ENCODE assay signal across 8 cellular contexts in genomic region chr7:80681272-80681885, GRCh38. TPM values are rescaled to one million over a fixed set of nuclear protein-coding genes. Genes with fewer than 3 reads are reported as not detected.
DNase-seq lines count a peak whose midpoint lies in the region; ATAC-seq and TF ChIP-seq lines count a peak whose summit lies in the region.

No MANE protein-coding gene starts in this region.

- H2AFZ ChIP-seq in neuronal stem cell (ENCODE audit: low read length), result no peak overlapping the region

- H3K79me1 ChIP-seq in neuronal stem cell (ENCODE audit: low read depth, low read length), result no peaks in the 10 kb centered on the region

- H3K9me3 ChIP-seq in colonic mucosa (no peaks in the 10 kb centered on the region), neuronal stem cell (replicated peaks in 1 of 2; ENCODE audit: control insufficient read depth in 2 of 2, insufficient read depth in 1 of 2, low read depth in 1 of 2, low read length in 2 of 2) (no peaks in the 10 kb centered on the region)

- H4K8ac ChIP-seq in neuronal stem cell (ENCODE audit: low read depth, low read length), result no peak overlapping the region

- H2BK12ac ChIP-seq in neuronal stem cell (ENCODE audit: low read length), result no peak overlapping the region

- peak; percentile 30 for TF ChIP-seq CTCF in colonic mucosa (IDR thresholded peaks at IDR 0.05)

- ATAC-seq in GM21576 (IDR thresholded peaks at IDR 0.05; ENCODE audit: unreplicated experiment), result peak; percentile 58
- ATAC-seq in GM18873 (IDR thresholded peaks at IDR 0.05; ENCODE audit: low FRiP score, unreplicated experiment), result no peak

- no peak overlapping the region for H2BK120ac ChIP-seq in neuronal stem cell (ENCODE audit: low read depth, low read length)

- H3K23ac ChIP-seq in neuronal stem cell (ENCODE audit: low read depth, low read length, poor library complexity), result no peak overlapping the region

- H3K36me3 Mint-ChIP-seq in activated CD4-positive, alpha-beta T cell treated with anti-CD3 and anti-CD28 coated beads, Interleukin-2, amount 10 ng/mL, durations not matched to agents 24 days and 14 days (ENCODE audit: low read depth), result no peaks in the 10 kb centered on the region

- H3K4me3 ChIP-seq in colonic mucosa (no peak overlapping the region), neuronal stem cell (ENCODE audit: low read length in 2 of 2) (no peak overlapping the region)

- intact Hi-C loops in colonic mucosa (cut with DNase I), result no loop called here
- intact Hi-C loops in activated CD4-positive, alpha-beta T cell treated with anti-CD3 and anti-CD28 coated beads, Interleukin-2, amount 10 ng/mL, durations not matched to agents 24 days and 14 days (cut with micrococcal nuclease), result no loop called here

- H3K4me2 ChIP-seq in neuronal stem cell (ENCODE audit: insufficient read depth, low read length, poor library complexity, severe bottlenecking), result no peak overlapping the region

- H3K27me3 ChIP-seq in colonic mucosa, result no peaks in the 10 kb centered on the region
- no peaks in the 10 kb centered on the region for H3K27me3 ChIP-seq in neuronal stem cell (ENCODE audit: control insufficient read depth in 3 of 3, insufficient read depth in 3 of 3, low read depth in 1 of 3, low read length in 3 of 3)

- H3K9me3 Mint-ChIP-seq in activated CD4-positive, alpha-beta T cell treated with anti-CD3 and anti-CD28 coated beads, Interleukin-2, amount 10 ng/mL, durations not matched to agents 24 days and 14 days, result peaks cover 4% of the 10 kb centered on the region

- H3K36me3 ChIP-seq in colonic mucosa (no peaks in the 10 kb centered on the region), neuronal stem cell (replicated peaks in 1 of 2; ENCODE audit: control insufficient read depth in 2 of 2, insufficient read depth in 2 of 2, low read length in 2 of 2) (no peaks in the 10 kb centered on the region)

- H2AK5ac ChIP-seq in neuronal stem cell (ENCODE audit: low read depth, low read length), result no peak overlapping the region

- H4K91ac ChIP-seq in neuronal stem cell (ENCODE audit: low read depth, low read length, poor library complexity), result no peak overlapping the region

- DNase-seq in COR-L47 (lab: John Stamatoyannopoulos, UW), result peak; percentile 13
- DNase-seq in NCI-H146 treated with DMSO at 0.1 percent for 48 hours (lab: John Stamatoyannopoulos, UW; ENCODE audit: unreplicated experiment), result peak; percentile 15
- DNase-seq in colonic mucosa, result no peak
- DNase-seq in neuronal stem cell (ENCODE audit: low spot score), result peak; percentile 2
- no peak for DNase-seq in activated CD4-positive, alpha-beta T cell treated with anti-CD3 and anti-CD28 coated beads, Interleukin-2, amount 10 ng/mL, durations not matched to agents 24 days and 14 days
- no peak for DNase-seq in activated CD8-positive, alpha-beta memory T cell treated with anti-CD3 and anti-CD28 coated beads, Interleukin-2, amount 50 U/mL, for 48 hours

- no peaks in the 10 kb centered on the region for H3K27me3 Mint-ChIP-seq in activated CD4-positive, alpha-beta T cell treated with anti-CD3 and anti-CD28 coated beads, Interleukin-2, amount 10 ng/mL, durations not matched to agents 24 days and 14 days

- no peak overlapping the region for H3K27ac Mint-ChIP-seq in activated CD4-positive, alpha-beta T cell treated with anti-CD3 and anti-CD28 coated beads, Interleukin-2, amount 10 ng/mL, durations not matched to agents 24 days and 14 days

- no peak overlapping the region for H2BK15ac ChIP-seq in neuronal stem cell (ENCODE audit: low read length)

- H3K27ac ChIP-seq in colonic mucosa, result no peak overlapping the region
- no peak overlapping the region for H3K27ac ChIP-seq in neuronal stem cell (replicated peaks; ENCODE audit: low read length)

- H3K4me1 ChIP-seq in colonic mucosa (no peaks in the 10 kb centered on the region), neuronal stem cell (ENCODE audit: control insufficient read depth in 2 of 2, insufficient read depth in 1 of 2, low read depth in 1 of 2, low read length in 2 of 2) (no peaks in the 10 kb centered on the region)

- no peak overlapping the region for H3K4me3 Mint-ChIP-seq in activated CD4-positive, alpha-beta T cell treated with anti-CD3 and anti-CD28 coated beads, Interleukin-2, amount 10 ng/mL, durations not matched to agents 24 days and 14 days

- H3K4ac ChIP-seq in neuronal stem cell (ENCODE audit: low read length), result no peak overlapping the region

- H3K9ac ChIP-seq in colonic mucosa (ENCODE audit: low read depth in 2 of 2, low read length in 2 of 2) (no peak overlapping the region), neuronal stem cell (ENCODE audit: low read depth, low read length, poor library complexity) (no peak overlapping the region)

- H3K4me1 Mint-ChIP-seq in activated CD4-positive, alpha-beta T cell treated with anti-CD3 and anti-CD28 coated beads, Interleukin-2, amount 10 ng/mL, durations not matched to agents 24 days and 14 days, result no peaks in the 10 kb centered on the region

- no peak overlapping the region for H3K18ac ChIP-seq in neuronal stem cell (ENCODE audit: low read length)

- H2BK5ac ChIP-seq in neuronal stem cell (ENCODE audit: low read length), result no peak overlapping the region

- no peak overlapping the region for H3K14ac ChIP-seq in neuronal stem cell (ENCODE audit: low read length)

RNA-seq across cellular contexts. Expression of gene CD36, which starts 42.9 kb away (rescaled TPM):
- total RNA-seq in colonic mucosa, result 10 to 100 TPM in 1 of 2 donors, 1 to 10 TPM in 1; 8.7 to 26.5 TPM
- 0.14 TPM for polyA plus RNA-seq in neuronal stem cell (2013, experiment 1 of 2)
- 0.08 TPM for polyA plus RNA-seq in neuronal stem cell (2013, experiment 2 of 2)
- total RNA-seq in activated CD4-positive, alpha-beta T cell treated with anti-CD3 and anti-CD28 coated beads, Interleukin-2, amount 10 ng/mL, durations not matched to agents 24 days and 14 days, result not detected in 2 replicates

Comparison
In these comparisons a context has a peak if more than half of its experiments do, and no peak if none do; other contexts are left out.
1. DNase-seq: peak in COR-L47 (single experiment), NCI-H146 treated with DMSO at 0.1 percent for 48 hours (single experiment) and neuronal stem cell (single experiment); none in colonic mucosa (single experiment), activated CD4-positive, alpha-beta T cell treated with anti-CD3 and anti-CD28 coated beads, Interleukin-2, amount 10 ng/mL, durations not matched to agents 24 days and 14 days (single experiment) and activated CD8-positive, alpha-beta memory T cell treated with anti-CD3 and anti-CD28 coated beads, Interleukin-2, amount 50 U/mL, for 48 hours (single experiment).